In genomic region chr1:161538925-161539479, GRCh38 we compare ENCODE assay signal across 8 cellular contexts. TPM values are rescaled to one million over a fixed set of nuclear protein-coding genes. Genes with fewer than 3 reads are reported as not detected.
A peak's percentile ranks its signal among the peaks of the same experiment; 100 is the strongest.
DNase-seq lines count a peak whose midpoint lies in the region; ATAC-seq, FAIRE-seq and TF ChIP-seq lines count a peak whose summit lies in the region.
"Not testable (repeated sequence)": the region's sequence is repeated elsewhere in the genome, so short reads cannot be mapped to it uniquely, and the experiment has no call there.

No MANE protein-coding gene starts in this region.

- not testable (repeated sequence) for H3K27me3 ChIP-seq in OCI-LY1 (ENCODE audit: insufficient read depth, low read length); astrocyte (ENCODE audit: insufficient read depth, low read length); vagina

- H3K4me3 ChIP-seq in OCI-LY1 (ENCODE audit: low read depth, low read length, poor library complexity, severe bottlenecking) = peak overlapping the region; percentile 75
- not testable (repeated sequence) for H3K4me3 ChIP-seq in astrocyte (ENCODE audit: insufficient read depth, low read depth, low read length); vagina
- H3K4me3 ChIP-seq in fibroblast of mammary gland (ENCODE audit: control insufficient read depth, low read depth, low read length) = peak overlapping the region; percentile 83

- TF ChIP-seq POLR2A in vagina (IDR thresholded peaks at IDR 0.05) = not testable (repeated sequence)

- POLR2A ChIA-PET in activated CD4-positive, alpha-beta memory T cell treated with anti-CD3 and anti-CD28 coated beads, Interleukin-2, amount 10 ng/mL, durations not matched to agents 7 days and 5 days (lab: Charles Lee) = interaction anchor here (0.7 to 1.8 kb wide), 9 partner anchors 8 to 228 kb away, joined by 3 to 24 read pairs (median 4); partner anchors contain the start of gene DUSP12

- H3K9me3 ChIP-seq in OCI-LY1 (ENCODE audit: low read length); astrocyte (ENCODE audit: insufficient read depth, low read depth, low read length); vagina: not testable (repeated sequence)

- H3F3A ChIP-seq in OCI-LY1 (ENCODE audit: insufficient read depth, low read length) = not testable (repeated sequence)

- FAIRE-seq in astrocyte (lab: Jason Lieb, UNC) = not testable (repeated sequence)

- not testable (repeated sequence) for H3K9ac ChIP-seq in OCI-LY1 (ENCODE audit: low read length); astrocyte (ENCODE audit: low read length)

- H3K27ac ChIP-seq in OCI-LY1 (ENCODE audit: low read depth, low read length, poor library complexity, severe bottlenecking); astrocyte (ENCODE audit: low read depth, low read length): not testable (repeated sequence)
- peak overlapping the region; percentile 70 for H3K27ac ChIP-seq in vagina

- H3K36me3 ChIP-seq in OCI-LY1 (ENCODE audit: insufficient read depth, low read length); astrocyte (ENCODE audit: insufficient read depth, low read length); vagina: not testable (repeated sequence)

- H3K4me3 Mint-ChIP-seq in HFFc6 (peak overlapping the region; percentile 96; the same call in 1 of the 2 replicates), astrocyte (ENCODE audit: unreplicated experiment) (peak overlapping the region; percentile 93)
- peak overlapping the region; percentile 76 for H3K4me3 Mint-ChIP-seq in activated CD4-positive, alpha-beta memory T cell treated with anti-CD3 and anti-CD28 coated beads, Interleukin-2, amount 10 ng/mL, durations not matched to agents 7 days and 5 days
- peak overlapping the region; percentile 94 for H3K4me3 Mint-ChIP-seq in natural killer cell treated with Interleukin-12 subunit alpha and Interleukin-12 subunit beta and Interleukin-15 and Interleukin-18, amount 100 ng/mL, for 72 hours

- H3K36me3 Mint-ChIP-seq in HFFc6 (ENCODE audit: low read depth); activated CD4-positive, alpha-beta memory T cell treated with anti-CD3 and anti-CD28 coated beads, Interleukin-2, amount 10 ng/mL, durations not matched to agents 7 days and 5 days (ENCODE audit: low read depth); astrocyte (ENCODE audit: low read depth, unreplicated experiment); natural killer cell treated with Interleukin-12 subunit alpha and Interleukin-12 subunit beta and Interleukin-15 and Interleukin-18, amount 100 ng/mL, for 72 hours: not testable (repeated sequence)

- H3K79me2 ChIP-seq in OCI-LY1 (ENCODE audit: insufficient read depth, low read length); astrocyte (ENCODE audit: insufficient read depth, low read length): not testable (repeated sequence)

- not testable (repeated sequence) for H4K20me1 ChIP-seq in OCI-LY1 (ENCODE audit: insufficient read depth, low read length); astrocyte (ENCODE audit: insufficient read depth, low read length)

- H3K9me3 Mint-ChIP-seq in HFFc6; activated CD4-positive, alpha-beta memory T cell treated with anti-CD3 and anti-CD28 coated beads, Interleukin-2, amount 10 ng/mL, durations not matched to agents 7 days and 5 days; astrocyte (ENCODE audit: unreplicated experiment); natural killer cell treated with Interleukin-12 subunit alpha and Interleukin-12 subunit beta and Interleukin-15 and Interleukin-18, amount 100 ng/mL, for 72 hours: not testable (repeated sequence)

- H3K4me1 ChIP-seq in OCI-LY1 (ENCODE audit: insufficient read depth, low read length, severe bottlenecking) = peaks cover 11% of the 10 kb centered on the region
- not testable (repeated sequence) for H3K4me1 ChIP-seq in astrocyte (ENCODE audit: insufficient read depth, low read length); vagina

- not testable (repeated sequence) for H3K27ac Mint-ChIP-seq in HFFc6; astrocyte (ENCODE audit: unreplicated experiment); natural killer cell treated with Interleukin-12 subunit alpha and Interleukin-12 subunit beta and Interleukin-15 and Interleukin-18, amount 100 ng/mL, for 72 hours
- H3K27ac Mint-ChIP-seq in activated CD4-positive, alpha-beta memory T cell treated with anti-CD3 and anti-CD28 coated beads, Interleukin-2, amount 10 ng/mL, durations not matched to agents 7 days and 5 days = peak overlapping the region; percentile 96

- H3K27me3 Mint-ChIP-seq in HFFc6 (ENCODE audit: insufficient read depth) (peaks cover 11% of the 10 kb centered on the region), astrocyte (ENCODE audit: low read depth, unreplicated experiment) (peaks cover 14% of the 10 kb centered on the region)
- H3K27me3 Mint-ChIP-seq in activated CD4-positive, alpha-beta memory T cell treated with anti-CD3 and anti-CD28 coated beads, Interleukin-2, amount 10 ng/mL, durations not matched to agents 7 days and 5 days; natural killer cell treated with Interleukin-12 subunit alpha and Interleukin-12 subunit beta and Interleukin-15 and Interleukin-18, amount 100 ng/mL, for 72 hours: not testable (repeated sequence)

- H2AFZ ChIP-seq in OCI-LY1 (ENCODE audit: low read length); astrocyte (ENCODE audit: low read depth, low read length): not testable (repeated sequence)

- H3K4me1 Mint-ChIP-seq in HFFc6 (ENCODE audit: low read depth); astrocyte (ENCODE audit: low read depth, unreplicated experiment): not testable (repeated sequence)
- peaks cover 56% of the 10 kb centered on the region for H3K4me1 Mint-ChIP-seq in activated CD4-positive, alpha-beta memory T cell treated with anti-CD3 and anti-CD28 coated beads, Interleukin-2, amount 10 ng/mL, durations not matched to agents 7 days and 5 days
- peaks cover 56 to 63% of the 10 kb centered on the region in 2 donors for H3K4me1 Mint-ChIP-seq in natural killer cell treated with Interleukin-12 subunit alpha and Interleukin-12 subunit beta and Interleukin-15 and Interleukin-18, amount 100 ng/mL, for 72 hours (ENCODE audit: low read depth in 2 of 2)

- not testable (repeated sequence) for ATAC-seq in natural killer cell treated with Interleukin-12 subunit alpha and Interleukin-12 subunit beta and Interleukin-15 and Interleukin-18, amount 100 ng/mL, for 72 hours

- not testable (repeated sequence) for H3K9me2 ChIP-seq in OCI-LY1 (ENCODE audit: low read depth, low read length)

- CTCF ChIA-PET in activated CD4-positive, alpha-beta memory T cell treated with anti-CD3 and anti-CD28 coated beads, Interleukin-2, amount 10 ng/mL, durations not matched to agents 7 days and 5 days (lab: Charles Lee) = interaction anchor here (0.7 to 1.3 kb wide), 3 partner anchors 8 to 831 kb away, joined by 3 to 5 read pairs (median 4); no protein-coding TSS in a partner anchor

- TF ChIP-seq CTCF in HFFc6 (IDR thresholded peaks at IDR 0.05); OCI-LY1 (IDR thresholded peaks at IDR 0.05; ENCODE audit: low read length); astrocyte (IDR thresholded peaks at IDR 0.05; ENCODE audit: insufficient read depth, low read depth, low read length); fibroblast of mammary gland (conservative IDR thresholded peaks at IDR 0.05; ENCODE audit: control insufficient read depth, insufficient read depth, low read depth, low read length); vagina (IDR thresholded peaks at IDR 0.05): not testable (repeated sequence)

- H3K4me2 ChIP-seq in OCI-LY1 (ENCODE audit: low read length) = 0 out of 2 replicates have a peak overlapping the region, but pooled peaks have one; percentile 97
- H3K4me2 ChIP-seq in astrocyte (ENCODE audit: low read length) = not testable (repeated sequence)

- intact Hi-C loops in vagina (cut with DNase I) = not testable (repeated sequence)

- peak; percentile 29 for DNase-seq in DMS53 (lab: John Stamatoyannopoulos, UW)
- DNase-seq in HFFc6; activated CD4-positive, alpha-beta memory T cell treated with anti-CD3 and anti-CD28 coated beads, Interleukin-2, amount 10 ng/mL, durations not matched to agents 7 days and 5 days; astrocyte (ENCODE audit: low read depth); fibroblast of mammary gland (ENCODE audit: low read depth); natural killer cell treated with Interleukin-12 subunit alpha and Interleukin-12 subunit beta and Interleukin-15 and Interleukin-18, amount 100 ng/mL, for 72 hours (ENCODE audit: low spot score); vagina (ENCODE audit: extremely low spot score in 2 of 2): not testable (repeated sequence)

RNA-seq across cellular contexts. Expression of gene FCGR3A, which starts 10.6 kb away (rescaled TPM):
- not detected for total RNA-seq in HFFc6 (2021; fragmentation: NEBNext Ultra II Directional; extraction: Animal tissue kit (Norgen Biotek cat#: 25700))
- total RNA-seq in activated CD4-positive, alpha-beta memory T cell treated with anti-CD3 and anti-CD28 coated beads, Interleukin-2, amount 10 ng/mL, durations not matched to agents 7 days and 5 days = under 1 TPM; 0.18 to 0.53 TPM
- total RNA-seq in astrocyte (not detected in 2 replicates), vagina (14.2 TPM)
- 100 to 1,000 TPM in 1 of 2 donors, 10 to 100 TPM in 1; 34.5 to 150 TPM for total RNA-seq in natural killer cell treated with Interleukin-12 subunit alpha and Interleukin-12 subunit beta and Interleukin-15 and Interleukin-18, amount 100 ng/mL, for 72 hours

RNA-seq across cellular contexts. Expression of gene HSPA6, which starts 14.7 kb away (rescaled TPM):
- under 1 TPM; 0.10 to 0.45 (median 0.19) TPM for total RNA-seq in HFFc6 (2021; fragmentation: NEBNext Ultra II Directional; extraction: Animal tissue kit (Norgen Biotek cat#: 25700))
- 1 to 10 TPM in 1 of 2 experiments, under 1 TPM in 1; 0.91 to 1.2 TPM for total RNA-seq in activated CD4-positive, alpha-beta memory T cell treated with anti-CD3 and anti-CD28 coated beads, Interleukin-2, amount 10 ng/mL, durations not matched to agents 7 days and 5 days
- 0.65 and 0.68 TPM in 2 replicates for total RNA-seq in astrocyte
- total RNA-seq in natural killer cell treated with Interleukin-12 subunit alpha and Interleukin-12 subunit beta and Interleukin-15 and Interleukin-18, amount 100 ng/mL, for 72 hours = 1 to 10 TPM; 3.3 to 5.9 TPM
- 0.98 TPM for total RNA-seq in vagina

RNA-seq across cellular contexts. Expression of gene FCGR2A, which starts 33.7 kb away (rescaled TPM):
- under 1 TPM; 0.12 to 0.57 (median 0.29) TPM for total RNA-seq in HFFc6 (2021; fragmentation: NEBNext Ultra II Directional; extraction: Animal tissue kit (Norgen Biotek cat#: 25700))
- under 1 TPM in 1 of 2 experiments, not detected in 1; 0.30 TPM for total RNA-seq in activated CD4-positive, alpha-beta memory T cell treated with anti-CD3 and anti-CD28 coated beads, Interleukin-2, amount 10 ng/mL, durations not matched to agents 7 days and 5 days
- total RNA-seq in astrocyte = not detected in 2 replicates
- 1 to 10 TPM in 1 of 2 donors, under 1 TPM in 1; 0.86 to 1.5 TPM for total RNA-seq in natural killer cell treated with Interleukin-12 subunit alpha and Interleukin-12 subunit beta and Interleukin-15 and Interleukin-18, amount 100 ng/mL, for 72 hours
- 26.3 TPM for total RNA-seq in vagina

Comparison
In these comparisons a context has a peak if more than half of its experiments do, and no peak if none do; other contexts are left out.
1. RNA of gene FCGR2A, which starts 33.7 kb away (total RNA-seq): 26.3 TPM in vagina (single experiment); 0.86 to 1.5 TPM in natural killer cell treated with Interleukin-12 subunit alpha and Interleukin-12 subunit beta and Interleukin-15 and Interleukin-18, amount 100 ng/mL, for 72 hours, 0.12 to 0.57 TPM in HFFc6, 0.30 TPM in activated CD4-positive, alpha-beta memory T cell treated with anti-CD3 and anti-CD28 coated beads, Interleukin-2, amount 10 ng/mL, durations not matched to agents 7 days and 5 days and not detected in astrocyte; every median in the first group is over 10 times any median in the second.
2. Peak in every context shown above with its lines, with median percentiles within 50 percentile points of each other: H3K4me3 Mint-ChIP-seq.